Comparison of ENCODE assay signal across 14 cellular contexts in the genomic region with DNA sequence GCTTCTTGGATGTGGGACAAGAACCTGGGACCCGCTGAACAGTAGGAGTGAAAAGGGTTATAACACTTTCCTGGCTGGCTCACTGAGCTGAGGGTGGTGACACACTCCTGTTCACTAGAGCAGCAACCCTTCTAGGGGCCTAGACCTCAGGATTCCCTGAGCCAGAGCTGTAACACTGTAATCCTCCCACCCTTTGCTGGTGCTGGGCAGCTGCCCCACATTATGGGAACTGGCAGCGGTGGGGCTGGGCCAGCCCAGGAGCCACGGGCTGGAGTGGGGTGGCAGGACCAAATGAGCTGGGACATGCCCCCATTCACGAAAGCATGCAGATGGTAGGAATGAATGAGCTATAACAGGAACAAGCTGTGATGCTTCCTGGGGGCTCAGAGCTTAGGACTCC.
"Had no signal": no experiment of that assay in that cellular context is flagged by ENCODE, and none has a peak within 500 bp of the region (broad histone marks: within the 10 kb centered on the region; RNA-seq: fewer than 3 reads in every experiment).

No MANE protein-coding gene starts in this region.

- H3K4me3 Mint-ChIP-seq: activated T-helper 17 cell treated with anti-CD3 and anti-CD28 coated beads, Interleukin-2, amount 50 U/mL, for 72 hours; nephron; stimulated activated naive CD8-positive, alpha-beta T cell treated with anti-CD3 and anti-CD28 coated beads, Interleukin-15, amount 100 ng/mL, for 72 hours had no signal

- H3K27me3 ChIP-seq: brain microvascular endothelial cell, sigmoid colon had no signal

- H3K27me3 Mint-ChIP-seq: activated T-helper 17 cell treated with anti-CD3 and anti-CD28 coated beads, Interleukin-2, amount 50 U/mL, for 72 hours; stimulated activated naive CD8-positive, alpha-beta T cell treated with anti-CD3 and anti-CD28 coated beads, Interleukin-15, amount 100 ng/mL, for 72 hours had no signal

- H3K4me3 ChIP-seq: sigmoid colon had no signal

- ATAC-seq: activated CD4-positive, CD25-positive, alpha-beta regulatory T cell treated with anti-CD3 and anti-CD28 coated beads, Interleukin-2, amount 50 U/mL, for 24 hours; activated T-helper 17 cell treated with anti-CD3 and anti-CD28 coated beads, Interleukin-2, amount 50 U/mL, for 72 hours; stimulated activated naive CD8-positive, alpha-beta T cell treated with anti-CD3 and anti-CD28 coated beads, Interleukin-15, amount 100 ng/mL, for 72 hours had no signal

- H3K27ac Mint-ChIP-seq: activated T-helper 17 cell treated with anti-CD3 and anti-CD28 coated beads, Interleukin-2, amount 50 U/mL, for 72 hours; nephron; stimulated activated naive CD8-positive, alpha-beta T cell treated with anti-CD3 and anti-CD28 coated beads, Interleukin-15, amount 100 ng/mL, for 72 hours had no signal

- H3K4me1 ChIP-seq: sigmoid colon had no signal

- H3K36me3 ChIP-seq: brain microvascular endothelial cell, sigmoid colon had no signal

- H3K4me1 Mint-ChIP-seq: activated T-helper 17 cell treated with anti-CD3 and anti-CD28 coated beads, Interleukin-2, amount 50 U/mL, for 72 hours; stimulated activated naive CD8-positive, alpha-beta T cell treated with anti-CD3 and anti-CD28 coated beads, Interleukin-15, amount 100 ng/mL, for 72 hours had no signal

- H3K27ac ChIP-seq: brain microvascular endothelial cell, sigmoid colon had no signal

- DNase-seq: activated naive CD4-positive, alpha-beta T cell treated with Interleukin-2 at 50 U/mL for 16 hours; anterior cingulate cortex; brain microvascular endothelial cell; cerebellar nuclear complex; effector CD8-positive, alpha-beta T cell; foreskin melanocyte; head of caudate nucleus; sigmoid colon; stimulated activated CD4-positive, alpha-beta T cell treated with anti-CD3 and anti-CD28 coated beads, Interleukin-1b, Interleukin-23, amount 100 ng/mL, for 48 hours; stimulated activated naive CD8-positive, alpha-beta T cell treated with anti-CD3 and anti-CD28 coated beads, Interleukin-15, amount 100 ng/mL, for 72 hours; T-helper 9 cell had no signal
